Comparison of ENCODE assay signal across 1 cellular context in genomic region chr1:30718091-30718635, GRCh38.
TF ChIP-seq lines count a peak whose summit lies in the region.

No MANE protein-coding gene starts in this region.

TF ChIP-seq in neural cell, 6 proteins besides CTCF, POLR2A, EP300 and RAD21 (continued from another document):
- TF ChIP-seq REST (IDR thresholded peaks at IDR 0.05; ENCODE audit: borderline replicate concordance) (no peak), SMC3 (conservative IDR thresholded peaks at IDR 0.05; ENCODE audit: poor library complexity) (no peak), TAF1 (IDR thresholded peaks at IDR 0.05; ENCODE audit: low read depth) (no peak)
